1 cellular context compared by ENCODE assay signal in genomic region chr16:19175492-19176262, GRCh38.
TF ChIP-seq lines count a peak whose summit lies in the region.

No MANE protein-coding gene starts in this region.

TF ChIP-seq in HepG2, 621 proteins besides CTCF, POLR2A, EP300 and RAD21 (continued from another document):
- TF ChIP-seq ISX (CRISPR knock-in tag; conservative IDR thresholded peaks at IDR 0.05) (no peak), RNF219 (CRISPR knock-in tag; IDR thresholded peaks at IDR 0.05) (no peak), KDM5B (CRISPR knock-in tag; IDR thresholded peaks at IDR 0.05; ENCODE audit: borderline replicate concordance) (no peak), RNF2 (conservative IDR thresholded peaks at IDR 0.05; ENCODE audit: low read depth) (0 out of 2 replicates have a peak, but pooled peaks have one; percentile 35), ZNF572 (CRISPR knock-in tag; IDR thresholded peaks at IDR 0.05) (no peak), CBX1 (IDR thresholded peaks at IDR 0.05; ENCODE audit: low read depth) (no peak), RXRB (CRISPR knock-in tag; IDR thresholded peaks at IDR 0.05; ENCODE audit: borderline replicate concordance) (no peak), MAX (IDR thresholded peaks at IDR 0.05) (0 out of 2 replicates have a peak, but pooled peaks have one; percentile 40), ZNF225 (CRISPR knock-in tag; IDR thresholded peaks at IDR 0.05) (no peak), ZNF329 (CRISPR knock-in tag; IDR thresholded peaks at IDR 0.05; ENCODE audit: low read depth) (peak; percentile 99)
TF ChIP-seq in HepG2: peak in this region for 15.
